In genomic region chr1:62882705-62883104, GRCh38 we compare ENCODE assay signal across 22 cellular contexts.
"Had no signal": no experiment of that assay in that cellular context is flagged by ENCODE, and none has a peak within 500 bp of the region (broad histone marks: within the 10 kb centered on the region; RNA-seq: fewer than 3 reads in every experiment).

No MANE protein-coding gene starts in this region.

- H3K4me2 ChIP-seq: neural progenitor cell had no signal

- H3K4me1 ChIP-seq: colonic mucosa, lower lobe of right lung, neural progenitor cell, prostate gland, right atrium auricular region, sigmoid colon, stomach, thyroid gland, vagina had no signal

- H3K9me3 ChIP-seq: colonic mucosa, esophagus squamous epithelium, prostate gland, thyroid gland, vagina had no signal

- H3K9me3 Mint-ChIP-seq: neural progenitor cell; stimulated activated effector memory CD8-positive, alpha-beta T cell treated with anti-CD3 and anti-CD28 coated beads, Interleukin-12 subunit alpha, Interleukin-12 subunit beta, amount 100 ng/mL, for 72 hours had no signal

- H3K4me1 Mint-ChIP-seq: immature natural killer cell; natural killer cell; neural progenitor cell; stimulated activated effector memory CD8-positive, alpha-beta T cell treated with anti-CD3 and anti-CD28 coated beads, Interleukin-12 subunit alpha, Interleukin-12 subunit beta, amount 100 ng/mL, for 72 hours had no signal

- H3K4me3 ChIP-seq: colonic mucosa, esophagus squamous epithelium, lower lobe of right lung, neural progenitor cell, prostate gland, right atrium auricular region, sigmoid colon, stomach, thyroid gland, vagina had no signal

- H3K27me3 ChIP-seq: colonic mucosa, neural progenitor cell, right atrium auricular region, sigmoid colon, thyroid gland, vagina had no signal

- H2AFZ ChIP-seq: neural progenitor cell had no signal

- H3K4me3 Mint-ChIP-seq: immature natural killer cell; natural killer cell; neural progenitor cell; stimulated activated effector memory CD8-positive, alpha-beta T cell treated with anti-CD3 and anti-CD28 coated beads, Interleukin-12 subunit alpha, Interleukin-12 subunit beta, amount 100 ng/mL, for 72 hours had no signal

- H3K36me3 Mint-ChIP-seq: immature natural killer cell; natural killer cell; neural progenitor cell; stimulated activated effector memory CD8-positive, alpha-beta T cell treated with anti-CD3 and anti-CD28 coated beads, Interleukin-12 subunit alpha, Interleukin-12 subunit beta, amount 100 ng/mL, for 72 hours had no signal

- DNase-seq: colonic mucosa; dermis blood vessel endothelial cell; effector memory CD4-positive, alpha-beta T cell; erythroblast; esophagus squamous epithelium; immature natural killer cell; left ventricle myocardium superior; lower lobe of right lung; natural killer cell; nucleus accumbens; sigmoid colon; stimulated activated CD4-positive, alpha-beta T cell treated with anti-CD3 and anti-CD28 coated beads, Interleukin-2, amount 100 ng/mL, for 24 hours; stimulated activated CD4-positive, alpha-beta T cell treated with anti-CD3 and anti-CD28 coated beads, Interleukin-4, amount 100 ng/mL, for 24 hours; stimulated activated naive CD4-positive, alpha-beta T cell treated with Interleukin-2 at 50 U/mL for 16 hours; stomach; thyroid gland; trophoblast cell had no signal

- H3K27ac Mint-ChIP-seq: immature natural killer cell; natural killer cell; neural progenitor cell; stimulated activated effector memory CD8-positive, alpha-beta T cell treated with anti-CD3 and anti-CD28 coated beads, Interleukin-12 subunit alpha, Interleukin-12 subunit beta, amount 100 ng/mL, for 72 hours had no signal

- H3K36me3 ChIP-seq: colonic mucosa, esophagus squamous epithelium, lower lobe of right lung, neural progenitor cell, prostate gland, right atrium auricular region, sigmoid colon, stomach, thyroid gland, vagina had no signal

- H3K27ac ChIP-seq: colonic mucosa, esophagus squamous epithelium, lower lobe of right lung, neural progenitor cell, prostate gland, right atrium auricular region, sigmoid colon, stomach, thyroid gland, vagina had no signal

- H3K9ac ChIP-seq: neural progenitor cell had no signal
